In genomic region chr14:87994974-87995373, GRCh38 we compare ENCODE assay signal across 9 cellular contexts. TPM values are rescaled to one million over a fixed set of nuclear protein-coding genes. Genes with fewer than 3 reads are reported as not detected.
DNase-seq lines count a peak whose midpoint lies in the region; ATAC-seq and TF ChIP-seq lines count a peak whose summit lies in the region.
"Had no signal": no experiment of that assay in that cellular context is flagged by ENCODE, and none has a peak within 500 bp of the region (broad histone marks: within the 10 kb centered on the region; RNA-seq: fewer than 3 reads in every experiment).

No MANE protein-coding gene starts in this region.

- no peak overlapping the region for H2AFZ ChIP-seq in DND-41 (ENCODE audit: low read depth, low read length)

- peak overlapping the region; percentile 67 for H3K27ac ChIP-seq in DND-41 (ENCODE audit: low read length)
- H3K27ac ChIP-seq in endodermal cell (ENCODE audit: low read depth, low read length) = no peak overlapping the region

- H3K4me3 Mint-ChIP-seq in endodermal cell = no peak overlapping the region

- no peak overlapping the region for H3K27ac Mint-ChIP-seq in endodermal cell

- H3K27me3 ChIP-seq in DND-41 (ENCODE audit: insufficient read depth, low read length, poor library complexity) (no peaks in the 10 kb centered on the region), endodermal cell (ENCODE audit: control insufficient read depth, insufficient read depth, low read length, poor library complexity, severe bottlenecking) (no peaks in the 10 kb centered on the region)

- H3K9me3 Mint-ChIP-seq in endodermal cell = no peaks in the 10 kb centered on the region

- H3K36me3 Mint-ChIP-seq in endodermal cell (ENCODE audit: low read depth) = no peaks in the 10 kb centered on the region

- TF ChIP-seq CTCF in DND-41 (IDR thresholded peaks at IDR 0.05; ENCODE audit: borderline replicate concordance, extremely low read depth, low read length, poor library complexity, severe bottlenecking) = no peak
- TF ChIP-seq CTCF in endodermal cell (conservative IDR thresholded peaks at IDR 0.05) = no peak

- H3K4me1 ChIP-seq in DND-41 (ENCODE audit: insufficient read depth, low read length) (peaks cover 28% of the 10 kb centered on the region), endodermal cell (ENCODE audit: control insufficient read depth, insufficient read depth, low read length) (peaks cover 15% of the 10 kb centered on the region)

- H3K4me3 ChIP-seq in DND-41 (ENCODE audit: low read depth in 1 of 2, low read length in 2 of 2) = no peak overlapping the region
- peak overlapping the region; percentile 21 for H3K4me3 ChIP-seq in endodermal cell (ENCODE audit: low read length)

- H4K20me1 ChIP-seq in DND-41 (ENCODE audit: insufficient read depth, low read length) = no peaks in the 10 kb centered on the region

- DNase-seq in DND-41 (no peak), endodermal cell (no peak), NCI-H1930 (lab: John Stamatoyannopoulos, UW) (no peak), T1000 (lab: John Stamatoyannopoulos, UW) (no peak), NCI-H748 (lab: John Stamatoyannopoulos, UW; ENCODE audit: unreplicated experiment) (no peak)
- no peak for DNase-seq in NK-92 treated with Interleukin-12 subunit alpha and Interleukin-12 subunit beta, amount 100 ng/mL, for 24 hours (lab: John Stamatoyannopoulos, UW)

- no peak overlapping the region for H3K4me2 ChIP-seq in DND-41 (ENCODE audit: insufficient read depth, low read length)

- WGBS in endodermal cell (ENCODE audit: insufficient coverage in 1 of 2, insufficient read length in 1 of 2), 2 experiments = 95 to 100% methylated on average over 4 to 6 of the region's 6 CpGs

- H3K9me3 ChIP-seq in DND-41 (ENCODE audit: insufficient read depth, low read length, severe bottlenecking) = no peaks in the 10 kb centered on the region
- peaks cover 12% of the 10 kb centered on the region for H3K9me3 ChIP-seq in endodermal cell (ENCODE audit: control insufficient read depth, low read length)

- H3K36me3 ChIP-seq in DND-41 (ENCODE audit: insufficient read depth, low read length) (no peaks in the 10 kb centered on the region), endodermal cell (ENCODE audit: control insufficient read depth, insufficient read depth, low read length) (no peaks in the 10 kb centered on the region)

- H3K9ac ChIP-seq in DND-41 (ENCODE audit: low read depth, low read length) (no peak overlapping the region), endodermal cell (ENCODE audit: extremely low read depth, low read length, poor library complexity, severe bottlenecking) (no peak overlapping the region)

- peaks cover 27% of the 10 kb centered on the region for H3K4me1 Mint-ChIP-seq in endodermal cell

- ATAC-seq in DND-41 (ENCODE audit: insufficient read depth, low read depth) (peak; percentile 13; the same call in 1 of the 3 replicates), GM19452 (IDR thresholded peaks at IDR 0.05; ENCODE audit: unreplicated experiment) (peak; percentile 39), HG03457 (IDR thresholded peaks at IDR 0.05; ENCODE audit: unreplicated experiment) (peak; percentile 30)

- no peaks in the 10 kb centered on the region for H3K27me3 Mint-ChIP-seq in endodermal cell (ENCODE audit: insufficient read depth)

- no peaks in the 10 kb centered on the region for H3K79me2 ChIP-seq in DND-41 (ENCODE audit: insufficient read depth, low read length)

RNA-seq across cellular contexts. Expression of gene GALC, which starts 2.0 kb away (rescaled TPM):
- 10 to 100 TPM; 31.8 to 76.0 TPM for total RNA-seq in endodermal cell
- 36.8 TPM for polyA plus RNA-seq in endodermal cell (2013, experiment 1 of 2)
- 35.6 TPM for polyA plus RNA-seq in endodermal cell (2013, experiment 2 of 2)

RNA-seq across cellular contexts. Expression of gene GPR65, which starts 10.0 kb away (rescaled TPM):
- not detected for total RNA-seq in endodermal cell
- not detected for polyA plus RNA-seq in endodermal cell (2013, experiment 1 of 2)
- not detected for polyA plus RNA-seq in endodermal cell (2013, experiment 2 of 2)
- total RNA-seq: glomerular endothelial cell had no signal
